1 cellular context compared by ENCODE assay signal in genomic region chr11:83054001-83054400, GRCh38.
TF ChIP-seq lines count a peak whose summit lies in the region.

No MANE protein-coding gene starts in this region.

TF ChIP-seq in K562, 482 proteins besides CTCF, POLR2A, EP300 and RAD21 (continued from another document and continues in another):
- TF ChIP-seq RERE (CRISPR knock-in tag; IDR thresholded peaks at IDR 0.05; ENCODE audit: borderline replicate concordance) (no peak), CGGBP1 (CRISPR knock-in tag; IDR thresholded peaks at IDR 0.05) (no peak), KAT8 (IDR thresholded peaks at IDR 0.05; ENCODE audit: low read depth) (no peak), ZNF707 (CRISPR knock-in tag; conservative IDR thresholded peaks at IDR 0.05) (no peak), ATF1 (CRISPR knock-in tag; IDR thresholded peaks at IDR 0.05) (no peak), ATF1 (tag; IDR thresholded peaks at IDR 0.05) (peak; percentile 45; the same call in 1 of the 2 replicates), CAMTA2 (CRISPR knock-in tag; conservative IDR thresholded peaks at IDR 0.05) (no peak), POU5F1 (IDR thresholded peaks at IDR 0.05; ENCODE audit: borderline replicate concordance, low read depth, low read length, partially characterized antibody) (no peak), GMEB1 (CRISPR knock-in tag; IDR thresholded peaks at IDR 0.05) (no peak), ZNF318 (IDR thresholded peaks at IDR 0.05; ENCODE audit: borderline replicate concordance in 1 of 2, low read depth in 1 of 2) (no peak), RBM25 (IDR thresholded peaks at IDR 0.05; ENCODE audit: low read depth, low read length, severe bottlenecking) (no peak), ZFP36 (IDR thresholded peaks at IDR 0.05; ENCODE audit: low read depth, low read length, partially characterized antibody) (no peak), ZSCAN29 (IDR thresholded peaks at IDR 0.05) (no peak), NONO (IDR thresholded peaks at IDR 0.05; ENCODE audit: low read depth in 2 of 2, low read length in 1 of 2) (no peak), MAZ (CRISPR knock-in tag; conservative IDR thresholded peaks at IDR 0.05 in 1 of 2, IDR thresholded peaks at IDR 0.05 in 1 of 2) (0 out of 4 replicates have a peak, but pooled peaks of 1 of the 2 experiments have one; percentile 50), BACH1 (tag; IDR thresholded peaks at IDR 0.05) (peak; percentile 27; the same call in 1 of the 2 replicates), THAP7 (CRISPR knock-in tag; IDR thresholded peaks at IDR 0.05) (no peak), ARID1B (IDR thresholded peaks at IDR 0.05) (peak; percentile 40; the same call in 1 of the 2 replicates), ZMIZ1 (IDR thresholded peaks at IDR 0.05; ENCODE audit: low read depth in 2 of 2, low read length in 2 of 2) (no peak), FUS (optimal IDR thresholded peaks at IDR 0.05; ENCODE audit: low read depth, low read length) (no peak), NFE2 (IDR thresholded peaks at IDR 0.05; ENCODE audit: low read depth) (no peak), NCOR1 (IDR thresholded peaks at IDR 0.05) (peak; percentile 14; the same call in 1 of the 2 replicates), ATF7 (IDR thresholded peaks at IDR 0.05) (peak; percentile 54), SMARCA4 (IDR thresholded peaks at IDR 0.05) (no peak), MBD2 (IDR thresholded peaks at IDR 0.05; ENCODE audit: borderline replicate concordance, low read depth) (no peak), SMC3 (conservative IDR thresholded peaks at IDR 0.05; ENCODE audit: insufficient read depth, low read depth, low read length) (no peak), TCF15 (CRISPR knock-in tag; IDR thresholded peaks at IDR 0.05) (no peak), FOXA3 (CRISPR knock-in tag; conservative IDR thresholded peaks at IDR 0.05 in 1 of 2, IDR thresholded peaks at IDR 0.05 in 1 of 2) (peak in 1 of 2 experiments; percentile 87; a peak in 2 of 4 replicates), CBFA2T2 (conservative IDR thresholded peaks at IDR 0.05) (peak; percentile 22; the same call in 1 of the 2 replicates), JUND (IDR thresholded peaks at IDR 0.05; ENCODE audit: borderline replicate concordance, low read depth, low read length) (no peak), JUND (tag; IDR thresholded peaks at IDR 0.05; ENCODE audit: borderline replicate concordance, low read depth, low read length) (0 out of 3 replicates have a peak, but pooled peaks have one; percentile 11), SP2 (IDR thresholded peaks at IDR 0.05; ENCODE audit: extremely low read depth, low read depth, low read length, poor library complexity, severe bottlenecking) (no peak), VEZF1 (CRISPR knock-in tag; IDR thresholded peaks at IDR 0.05) (peak; percentile 78), SMAD2 (IDR thresholded peaks at IDR 0.05; ENCODE audit: low read depth, low read length) (no peak), BCL6 (CRISPR knock-in tag; IDR thresholded peaks at IDR 0.05) (no peak), NFATC3 (IDR thresholded peaks at IDR 0.05) (no peak), ZNF217 (CRISPR knock-in tag; IDR thresholded peaks at IDR 0.05) (no peak), SIN3A (IDR thresholded peaks at IDR 0.05; ENCODE audit: borderline replicate concordance in 2 of 2, control insufficient read depth in 1 of 2, low read depth in 2 of 2, low read length in 2 of 2) (no peak)
